ENCODE assay signal across 8 cellular contexts in genomic region chr3:194487289-194488006, GRCh38. TPM values are rescaled to one million over a fixed set of nuclear protein-coding genes. Genes with fewer than 3 reads are reported as not detected.
A peak's percentile ranks its signal among the peaks of the same experiment; 100 is the strongest.
DNase-seq lines count a peak whose midpoint lies in the region; ATAC-seq, FAIRE-seq and TF ChIP-seq lines count a peak whose summit lies in the region.

No MANE protein-coding gene starts in this region.

- H3K36me3 ChIP-seq in Caco-2 (ENCODE audit: control insufficient read depth, insufficient read depth, low read length) (no peaks in the 10 kb centered on the region; the same call in none of the 2 replicates), HUES48 (ENCODE audit: control insufficient read depth, insufficient read depth, low read length) (peaks cover 9% of the 10 kb centered on the region)

- TF ChIP-seq CTCF in Caco-2 (IDR thresholded peaks at IDR 0.05; ENCODE audit: insufficient read depth in 1 of 2, low read depth in 1 of 2, low read length in 1 of 2, severe bottlenecking in 1 of 2, unreplicated experiment in 1 of 2), result no peak

- peaks cover 49% of the 10 kb centered on the region for H3K36me3 Mint-ChIP-seq in Caco-2 (ENCODE audit: insufficient read depth, unreplicated experiment)

- H3K27ac Mint-ChIP-seq in Caco-2 (ENCODE audit: unreplicated experiment), result peak overlapping the region; percentile 77

- no peaks in the 10 kb centered on the region for H3K9me3 Mint-ChIP-seq in Caco-2 (ENCODE audit: unreplicated experiment)

- H3K4me1 Mint-ChIP-seq in Caco-2 (ENCODE audit: low read depth, unreplicated experiment), result peaks cover 32% of the 10 kb centered on the region

- FAIRE-seq in urothelium cell line (lab: Jason Lieb, UNC), result no peak

- DNase-seq in Caco-2, result peak; percentile 57 to 71
- peak; percentile 18 for DNase-seq in T-helper 9 cell
- peak; percentile 34 for DNase-seq in central memory CD4-positive, alpha-beta T cell
- peak; percentile 54 for DNase-seq in kidney tubule cell (ENCODE audit: low spot score)
- DNase-seq in stimulated activated CD4-positive, alpha-beta T cell treated with anti-CD3 and anti-CD28 coated beads, Interleukin-4, amount 100 ng/mL, for 1 hour, result peak; percentile 41
- no peak for DNase-seq in urothelium cell line (ENCODE audit: low spot score)

- peak overlapping the region; percentile 70 for H3K4me3 ChIP-seq in Caco-2 (ENCODE audit: low read depth, low read length)
- H3K4me3 ChIP-seq in HUES48 (ENCODE audit: low read depth, low read length), result peak overlapping the region; percentile 56

- TSS peak; percentile 70 for BruUV-seq in Caco-2 (replicated peaks; lab: Mats Ljungman, UMichigan)

- POLR2A ChIA-PET in Caco-2 (lab: Charles Lee), result interaction anchor here (0.6 to 1.3 kb wide), 5 partner anchors 33 to 357 kb away, joined by 3 to 9 read pairs (median 4); no protein-coding TSS in a partner anchor

- H3K27ac ChIP-seq in HUES48 (ENCODE audit: low read depth, low read length), result no peak overlapping the region

- peaks cover 30% of the 10 kb centered on the region for H3K4me1 ChIP-seq in Caco-2
- H3K4me1 ChIP-seq in HUES48 (ENCODE audit: control insufficient read depth, insufficient read depth, low read length), result peaks cover 10% of the 10 kb centered on the region; the same call in 1 of the 2 replicates

- CTCF ChIA-PET in Caco-2 (lab: Charles Lee), result interaction anchor here (0.7 kb wide), 1 partner anchor 15 kb away, joined by 3 read pairs; no protein-coding TSS in a partner anchor

- H3K9ac ChIP-seq in HUES48 (ENCODE audit: low read depth, low read length), result peak overlapping the region; percentile 60; the same call in 1 of the 2 replicates

- H3K27me3 ChIP-seq in Caco-2 (replicated peaks; ENCODE audit: control insufficient read depth, insufficient read depth, low read length), result no peaks in the 10 kb centered on the region
- peaks cover 4% of the 10 kb centered on the region; the same call in 1 of the 2 replicates for H3K27me3 ChIP-seq in HUES48 (ENCODE audit: control insufficient read depth, insufficient read depth, low read length)

- ATAC-seq in GM19467 (IDR thresholded peaks at IDR 0.05; ENCODE audit: unreplicated experiment), result peak; percentile 14

- intact Hi-C loops in Caco-2 (cut with micrococcal nuclease; ENCODE audit: unreplicated experiment), result loop anchor here (2.0 kb wide), 2 partner anchors 25 to 85 kb away; no protein-coding TSS in a partner anchor

- H3K4me3 Mint-ChIP-seq in Caco-2 (ENCODE audit: unreplicated experiment), result peak overlapping the region; percentile 70

- no peaks in the 10 kb centered on the region for H3K27me3 Mint-ChIP-seq in Caco-2 (ENCODE audit: insufficient read depth, unreplicated experiment)

- no peaks in the 10 kb centered on the region for H3K9me3 ChIP-seq in Caco-2
- H3K9me3 ChIP-seq in HUES48 (ENCODE audit: control insufficient read depth, insufficient read depth, low read length), result no peaks in the 10 kb centered on the region

RNA-seq across cellular contexts. Expression of gene ATP13A3, which starts 0.6 kb away (rescaled TPM):
- 181 and 183 TPM in 2 replicates for total RNA-seq in Caco-2 (2022)
